1 cellular context compared by ENCODE assay signal in genomic region chr2:210541280-210541902, GRCh38.
A peak's percentile ranks its signal among the peaks of the same experiment; 100 is the strongest.
TF ChIP-seq lines count a peak whose summit lies in the region.

No MANE protein-coding gene starts in this region.

TF ChIP-seq in HepG2, 621 proteins besides CTCF, POLR2A, EP300 and RAD21 (continues in another document):
- TF ChIP-seq KDM1A (CRISPR knock-in tag; IDR thresholded peaks at IDR 0.05) = 0 out of 2 replicates have a peak, but pooled peaks have one; percentile 37
- no peak for TF ChIP-seq CENPBD1 (CRISPR knock-in tag; IDR thresholded peaks at IDR 0.05; ENCODE audit: borderline replicate concordance, low read depth)
- TF ChIP-seq ZC3H4 (CRISPR knock-in tag; IDR thresholded peaks at IDR 0.05; ENCODE audit: borderline replicate concordance) = no peak
- TF ChIP-seq ZNF615 (CRISPR knock-in tag; IDR thresholded peaks at IDR 0.05; ENCODE audit: borderline replicate concordance) = no peak
- no peak for TF ChIP-seq ZFP91 (CRISPR knock-in tag; IDR thresholded peaks at IDR 0.05; ENCODE audit: borderline replicate concordance)
- no peak for TF ChIP-seq MYC (CRISPR knock-in tag; IDR thresholded peaks at IDR 0.05; ENCODE audit: borderline replicate concordance)
- peak; percentile 95 for TF ChIP-seq ZGPAT (CRISPR knock-in tag; IDR thresholded peaks at IDR 0.05)
- 0 out of 2 replicates have a peak, but pooled peaks have one; percentile 77 for TF ChIP-seq RFXAP (CRISPR knock-in tag; IDR thresholded peaks at IDR 0.05; ENCODE audit: borderline replicate concordance)
- TF ChIP-seq KAT8 (CRISPR knock-in tag; IDR thresholded peaks at IDR 0.05) = peak; percentile 83
- peak; percentile 85; the same call in 1 of the 2 replicates for TF ChIP-seq ARID2 (CRISPR knock-in tag; IDR thresholded peaks at IDR 0.05; ENCODE audit: borderline replicate concordance)
- TF ChIP-seq ZSCAN31 (CRISPR knock-in tag; IDR thresholded peaks at IDR 0.05; ENCODE audit: low read depth) = no peak
- no peak for TF ChIP-seq ZNF275 (CRISPR knock-in tag; IDR thresholded peaks at IDR 0.05; ENCODE audit: borderline replicate concordance)
- TF ChIP-seq REPIN1 (CRISPR knock-in tag; IDR thresholded peaks at IDR 0.05; ENCODE audit: borderline replicate concordance, low read depth) = peak; percentile 79
- peak; percentile 70 for TF ChIP-seq PATZ1 (CRISPR knock-in tag; IDR thresholded peaks at IDR 0.05)
- peak; percentile 93 for TF ChIP-seq SATB2 (CRISPR knock-in tag; IDR thresholded peaks at IDR 0.05)
- TF ChIP-seq ZNF207 (IDR thresholded peaks at IDR 0.05; ENCODE audit: borderline replicate concordance) = no peak
- 0 out of 2 replicates have a peak, but pooled peaks have one; percentile 70 for TF ChIP-seq ZHX1 (CRISPR knock-in tag; IDR thresholded peaks at IDR 0.05; ENCODE audit: low read depth)
- TF ChIP-seq DMAP1 (CRISPR knock-in tag; IDR thresholded peaks at IDR 0.05) = peak; percentile 46; the same call in 1 of the 2 replicates
- TF ChIP-seq NFKB2 (CRISPR knock-in tag; IDR thresholded peaks at IDR 0.05; ENCODE audit: borderline replicate concordance) = no peak
- no peak for TF ChIP-seq REXO4 (CRISPR knock-in tag; IDR thresholded peaks at IDR 0.05; ENCODE audit: borderline replicate concordance)
- peak; percentile 10; the same call in 1 of the 2 replicates for TF ChIP-seq ZNF652 (CRISPR knock-in tag; IDR thresholded peaks at IDR 0.05; ENCODE audit: borderline replicate concordance, low read depth)
- no peak for TF ChIP-seq ZKSCAN5 (CRISPR knock-in tag; IDR thresholded peaks at IDR 0.05)
- no peak for TF ChIP-seq ZNF564 (CRISPR knock-in tag; IDR thresholded peaks at IDR 0.05)
- no peak for TF ChIP-seq ZNF589 (CRISPR knock-in tag; conservative IDR thresholded peaks at IDR 0.05)
- TF ChIP-seq ZFAT (CRISPR knock-in tag; conservative IDR thresholded peaks at IDR 0.05) = no peak
- TF ChIP-seq PHF8 (CRISPR knock-in tag; IDR thresholded peaks at IDR 0.05) = peak; percentile 23; the same call in 1 of the 2 replicates
- TF ChIP-seq NCOA2 (CRISPR knock-in tag; IDR thresholded peaks at IDR 0.05) = peak; percentile 97
- TF ChIP-seq ESRRA (CRISPR knock-in tag; IDR thresholded peaks at IDR 0.05; ENCODE audit: low read depth) = 0 out of 2 replicates have a peak, but pooled peaks have one; percentile 35
- no peak for TF ChIP-seq ZFX (CRISPR knock-in tag; IDR thresholded peaks at IDR 0.05; ENCODE audit: low read depth)
- no peak for TF ChIP-seq ZNF780A (CRISPR knock-in tag; IDR thresholded peaks at IDR 0.05)
- peak; percentile 41; the same call in 1 of the 2 replicates for TF ChIP-seq LCORL (IDR thresholded peaks at IDR 0.05)
- peak; percentile 83 for TF ChIP-seq LCORL (CRISPR knock-in tag; IDR thresholded peaks at IDR 0.05)
- TF ChIP-seq NR2C2 (CRISPR knock-in tag; IDR thresholded peaks at IDR 0.05; ENCODE audit: borderline replicate concordance) = peak; percentile 64; the same call in 1 of the 2 replicates
- TF ChIP-seq ISL2 (CRISPR knock-in tag; IDR thresholded peaks at IDR 0.05) = peak; percentile 99
- peak; percentile 79; the same call in 1 of the 2 replicates for TF ChIP-seq ZNF691 (CRISPR knock-in tag; IDR thresholded peaks at IDR 0.05; ENCODE audit: borderline replicate concordance, low read depth)
- TF ChIP-seq ZNF124 (CRISPR knock-in tag; IDR thresholded peaks at IDR 0.05) = peak; percentile 78; the same call in 1 of the 2 replicates
- TF ChIP-seq HCFC1 (IDR thresholded peaks at IDR 0.05; ENCODE audit: low read depth, low read length) = no peak
- TF ChIP-seq FOXK1 (CRISPR knock-in tag; IDR thresholded peaks at IDR 0.05; ENCODE audit: borderline replicate concordance, low read depth) = peak; percentile 90; the same call in 1 of the 2 replicates
- TF ChIP-seq FOSL1 (CRISPR knock-in tag; IDR thresholded peaks at IDR 0.05; ENCODE audit: borderline replicate concordance) = peak; percentile 62; the same call in 1 of the 2 replicates
- no peak for TF ChIP-seq ARNT (IDR thresholded peaks at IDR 0.05)
- TF ChIP-seq ZNF770 (CRISPR knock-in tag; IDR thresholded peaks at IDR 0.05) = peak; percentile 43; the same call in 1 of the 2 replicates
- TF ChIP-seq SYNCRIP (IDR thresholded peaks at IDR 0.05; ENCODE audit: insufficient read depth, low read depth, low read length) = no peak
- TF ChIP-seq ZNF784 (CRISPR knock-in tag; IDR thresholded peaks at IDR 0.05; ENCODE audit: borderline replicate concordance) = no peak
- TF ChIP-seq STAG1 (CRISPR knock-in tag; IDR thresholded peaks at IDR 0.05) = peak; percentile 27
- no peak for TF ChIP-seq ZNF530 (CRISPR knock-in tag; IDR thresholded peaks at IDR 0.05; ENCODE audit: low read depth)
- TF ChIP-seq GTF3A (CRISPR knock-in tag; conservative IDR thresholded peaks at IDR 0.05) = no peak
- peak; percentile 87 for TF ChIP-seq MAFG (CRISPR knock-in tag; IDR thresholded peaks at IDR 0.05)
- peak; percentile 88 for TF ChIP-seq SNAPC2 (CRISPR knock-in tag; IDR thresholded peaks at IDR 0.05)
- peak; percentile 47; the same call in 1 of the 2 replicates for TF ChIP-seq SMYD3 (CRISPR knock-in tag; IDR thresholded peaks at IDR 0.05)
- no peak for TF ChIP-seq FOXK2 (IDR thresholded peaks at IDR 0.05)
- TF ChIP-seq FOXA1 (IDR thresholded peaks at IDR 0.05) = no peak
- TF ChIP-seq FOXA1 (CRISPR knock-in tag; IDR thresholded peaks at IDR 0.05) = peak; percentile 75
- no peak for TF ChIP-seq ZNF414 (CRISPR knock-in tag; IDR thresholded peaks at IDR 0.05)
- no peak for TF ChIP-seq CERS6 (CRISPR knock-in tag; IDR thresholded peaks at IDR 0.05)
- TF ChIP-seq TOE1 (CRISPR knock-in tag; IDR thresholded peaks at IDR 0.05) = peak; percentile 88; the same call in 1 of the 2 replicates
- peak; percentile 40; the same call in 1 of the 2 replicates for TF ChIP-seq ZNF788 (CRISPR knock-in tag; IDR thresholded peaks at IDR 0.05; ENCODE audit: borderline replicate concordance)
